ENCODE assay signal across 12 cellular contexts in genomic region chr3:188792788-188793187, GRCh38.
DNase-seq lines count a peak whose midpoint lies in the region; ATAC-seq, FAIRE-seq and TF ChIP-seq lines count a peak whose summit lies in the region.
"Had no signal": no experiment of that assay in that cellular context is flagged by ENCODE, and none has a peak within 500 bp of the region (broad histone marks: within the 10 kb centered on the region; RNA-seq: fewer than 3 reads in every experiment).

No MANE protein-coding gene starts in this region.

- no peak overlapping the region for H3K4me2 ChIP-seq in HepG2 (ENCODE audit: low read depth, low read length)

- no peak for TF ChIP-seq EP300 in HepG2 (IDR thresholded peaks at IDR 0.05; ENCODE audit: low read depth in 2 of 2, low read length in 2 of 2)
- no peak for TF ChIP-seq EP300 in HepG2 (CRISPR knock-in tag; IDR thresholded peaks at IDR 0.05; ENCODE audit: borderline replicate concordance)
- TF ChIP-seq EP300 in stomach (IDR thresholded peaks at IDR 0.05), result no peak

- peaks cover 6% of the 10 kb centered on the region for H3K4me1 Mint-ChIP-seq in stimulated activated naive CD8-positive, alpha-beta T cell treated with anti-CD3 and anti-CD28 coated beads, Interleukin-15, amount 100 ng/mL, for 72 hours
- no peaks in the 10 kb centered on the region for H3K4me1 Mint-ChIP-seq in central memory CD8-positive, alpha-beta T cell

- no peaks in the 10 kb centered on the region for H4K20me1 ChIP-seq in HepG2 (ENCODE audit: insufficient read depth, low read length)

- intact Hi-C loops in HepG2 (cut with micrococcal nuclease; ENCODE audit: unreplicated experiment), result no loop called here
- intact Hi-C loops in stomach (cut with DNase I; ENCODE audit: low total_unique reads), result no loop called here

- H3K79me2 ChIP-seq in HepG2 (ENCODE audit: insufficient read depth, low read length), result no peaks in the 10 kb centered on the region

- H3K4me3 ChIP-seq in HepG2 (replicated peaks in 1 of 3; ENCODE audit: insufficient read depth in 1 of 3, low read depth in 2 of 3, low read length in 3 of 3), result no peak overlapping the region
- no peak overlapping the region for H3K4me3 ChIP-seq in stomach
- H3K4me3 ChIP-seq in small intestine (ENCODE audit: low read depth in 1 of 2, low read length in 2 of 2), result no peak overlapping the region
- H3K4me3 ChIP-seq: suprapubic skin had no signal

- in situ Hi-C loops in HepG2 (cut with HindIII; ENCODE audit: extremely low pct_ligation_motif_present, low pct_unique_long_range_greater_than_20kb), result no loop called here

- H3K9ac ChIP-seq in HepG2 (ENCODE audit: insufficient read depth, low read depth, low read length), result no peak overlapping the region

- BruUV-seq in HepG2 (replicated peaks; lab: Mats Ljungman, UMichigan), result no TSS peak

- WGBS in HepG2 (ENCODE audit: low lambda C conversion rate), result 93% methylated on average over 6 of the region's 6 CpGs
- 63 to 84% (median 76%) methylated on average over 6 of the region's 6 CpGs for WGBS in stomach, 5 donors
- 76 to 95% (median 89%) methylated on average over 6 of the region's 6 CpGs for WGBS in small intestine, 3 donors

- no peak for ATAC-seq in stimulated activated naive CD8-positive, alpha-beta T cell treated with anti-CD3 and anti-CD28 coated beads, Interleukin-15, amount 100 ng/mL, for 72 hours
- no peak for ATAC-seq in stimulated activated naive CD8-positive, alpha-beta T cell treated with anti-CD3 and anti-CD28 coated beads, Interleukin-15, Interleukin-2, amounts not matched to agents 100 U/mL and 50 U/mL, for 24 hours
- no peak for ATAC-seq in central memory CD8-positive, alpha-beta T cell (replicated peaks; ENCODE audit: extremely low read depth, poor library complexity, severe bottlenecking)
- ATAC-seq in HepG2 (peak; percentile 88), HG02642 (IDR thresholded peaks at IDR 0.05; ENCODE audit: poor library complexity, unreplicated experiment) (no peak)

- H3K36me3 ChIP-seq in HepG2 (replicated peaks in 1 of 2; ENCODE audit: control insufficient read depth in 1 of 2, insufficient read depth in 2 of 2, low read length in 2 of 2), result 0 out of 5 replicates have a peak, but pooled peaks cover 0 to 3% of the 10 kb centered on the region in 2 experiments
- H3K36me3 ChIP-seq in stomach, result peaks cover 0 to 5% (median 2%) of the 10 kb centered on the region in 4 donors
- H3K36me3 ChIP-seq in small intestine (ENCODE audit: control insufficient read depth in 2 of 2, insufficient read depth in 2 of 2, low read length in 2 of 2), result peaks cover 0 to 3% of the 10 kb centered on the region in 2 donors
- H3K36me3 ChIP-seq: suprapubic skin had no signal

- no peak for DNase-seq in stimulated activated naive CD8-positive, alpha-beta T cell treated with anti-CD3 and anti-CD28 coated beads, Interleukin-15, amount 100 ng/mL, for 72 hours
- no peak for DNase-seq in stimulated activated naive CD8-positive, alpha-beta T cell treated with anti-CD3 and anti-CD28 coated beads, Interleukin-15, Interleukin-2, amounts not matched to agents 100 U/mL and 50 U/mL, for 24 hours
- DNase-seq in central memory CD8-positive, alpha-beta T cell (ENCODE audit: low spot score in 2 of 2), result no peak
- DNase-seq in HepG2 (ENCODE audit: low spot score) (peak; percentile 9), stomach (no peak), small intestine (no peak), SKM-1 (lab: John Stamatoyannopoulos, UW; ENCODE audit: unreplicated experiment) (no peak)
- DNase-seq: Calu3, NCI-H187 treated with DMSO at 0.1 percent for 48 hours had no signal

- POLR2A ChIA-PET in HepG2 (lab: Yijun Ruan, JAX), result no interaction called here

- H3K4me1 ChIP-seq in HepG2 (ENCODE audit: insufficient read depth, low read length) (peaks cover 11% of the 10 kb centered on the region), stomach (peaks cover 0 to 36% (median 20%) of the 10 kb centered on the region in 4 donors), small intestine (ENCODE audit: control insufficient read depth in 2 of 2, insufficient read depth in 1 of 2, low read depth in 1 of 2, low read length in 1 of 2) (peaks cover 0 to 3% of the 10 kb centered on the region in 2 donors)
- H3K4me1 ChIP-seq: suprapubic skin had no signal

- no peak overlapping the region for H3K4me3 Mint-ChIP-seq in stimulated activated naive CD8-positive, alpha-beta T cell treated with anti-CD3 and anti-CD28 coated beads, Interleukin-15, amount 100 ng/mL, for 72 hours
- no peak overlapping the region for H3K4me3 Mint-ChIP-seq in central memory CD8-positive, alpha-beta T cell
- H3K4me3 Mint-ChIP-seq: T-helper 1 cell treated with Interleukin-12 subunit alpha and Interleukin-12 subunit beta and Interleukin-4 antibody, amounts not matched to agents 30 μg/mL and 1 μg/mL, for 36 hours had no signal

- H2AFZ ChIP-seq in HepG2 (ENCODE audit: low read length), result no peak overlapping the region

- CTCF ChIA-PET in HepG2 (lab: Yijun Ruan, JAX; ENCODE audit: low intra/inter-chr PET ratio, low total read pairs), result no interaction called here

- H3K36me3 Mint-ChIP-seq in central memory CD8-positive, alpha-beta T cell (ENCODE audit: insufficient read depth), result peaks cover 5% of the 10 kb centered on the region

- TF ChIP-seq CTCF in HepG2 (CRISPR knock-in tag; IDR thresholded peaks at IDR 0.05), result peak; percentile 36; the same call in 1 of the 2 replicates
- no peak for TF ChIP-seq CTCF in stomach (IDR thresholded peaks at IDR 0.05)

- TF ChIP-seq POLR2A in HepG2 (IDR thresholded peaks at IDR 0.05; ENCODE audit: insufficient read depth in 1 of 2, low read depth in 2 of 2, low read length in 2 of 2) (no peak), stomach (IDR thresholded peaks at IDR 0.05) (no peak)

- H3K27ac Mint-ChIP-seq in stimulated activated naive CD8-positive, alpha-beta T cell treated with anti-CD3 and anti-CD28 coated beads, Interleukin-15, amount 100 ng/mL, for 72 hours, result peak overlapping the region; percentile 13 to 36
- H3K27ac Mint-ChIP-seq in central memory CD8-positive, alpha-beta T cell (ENCODE audit: low read depth), result peak overlapping the region; percentile 14
- H3K27ac Mint-ChIP-seq: T-helper 1 cell treated with Interleukin-12 subunit alpha and Interleukin-12 subunit beta and Interleukin-4 antibody, amounts not matched to agents 30 μg/mL and 1 μg/mL, for 36 hours had no signal

- no peak overlapping the region for H3K27ac ChIP-seq in HepG2 (ENCODE audit: extremely low read length, insufficient read depth, low read length)
- peak overlapping the region in 1 of 5 donors; percentile 54 for H3K27ac ChIP-seq in stomach
- H3K27ac ChIP-seq in small intestine (ENCODE audit: low read depth in 1 of 2, low read length in 1 of 2), result no peak overlapping the region
- H3K27ac ChIP-seq: suprapubic skin had no signal

- peak; percentile 40; the same call in 1 of the 2 replicates for TF ChIP-seq RAD21 in HepG2 (CRISPR knock-in tag; IDR thresholded peaks at IDR 0.05)

- H3K27me3 ChIP-seq in HepG2 (ENCODE audit: control insufficient read depth in 1 of 2, insufficient read depth in 2 of 2, low read length in 2 of 2), result no peaks in the 10 kb centered on the region
- no peaks in the 10 kb centered on the region for H3K27me3 ChIP-seq in stomach
- no peaks in the 10 kb centered on the region for H3K27me3 ChIP-seq in small intestine (ENCODE audit: control insufficient read depth in 2 of 2, insufficient read depth in 2 of 2, low read length in 2 of 2)
- H3K27me3 ChIP-seq: suprapubic skin had no signal

- H3K27me3 Mint-ChIP-seq in stimulated activated naive CD8-positive, alpha-beta T cell treated with anti-CD3 and anti-CD28 coated beads, Interleukin-15, amount 100 ng/mL, for 72 hours, result no peaks in the 10 kb centered on the region
- no peaks in the 10 kb centered on the region for H3K27me3 Mint-ChIP-seq in central memory CD8-positive, alpha-beta T cell

- H3K9me3 ChIP-seq in HepG2 (ENCODE audit: low read length) (no peaks in the 10 kb centered on the region), stomach (no peaks in the 10 kb centered on the region), small intestine (ENCODE audit: control insufficient read depth, low read depth) (no peaks in the 10 kb centered on the region)
- H3K9me3 ChIP-seq: suprapubic skin had no signal

- FAIRE-seq in HepG2 (lab: Jason Lieb, UNC) (no peak), small intestine (lab: Jason Lieb, UNC) (no peak)

- H3K9me3 Mint-ChIP-seq in stimulated activated naive CD8-positive, alpha-beta T cell treated with anti-CD3 and anti-CD28 coated beads, Interleukin-15, amount 100 ng/mL, for 72 hours, result no peaks in the 10 kb centered on the region
- no peaks in the 10 kb centered on the region for H3K9me3 Mint-ChIP-seq in central memory CD8-positive, alpha-beta T cell
- H3K9me3 Mint-ChIP-seq: T-helper 1 cell treated with Interleukin-12 subunit alpha and Interleukin-12 subunit beta and Interleukin-4 antibody, amounts not matched to agents 30 μg/mL and 1 μg/mL, for 36 hours had no signal

TF ChIP-seq in HepG2, 621 proteins besides CTCF, POLR2A, EP300 and RAD21:
- TF ChIP-seq ZSCAN25 (CRISPR knock-in tag; IDR thresholded peaks at IDR 0.05) (no peak), SMC3 (IDR thresholded peaks at IDR 0.05; ENCODE audit: low read length) (peak; percentile 24), HOXA3 (CRISPR knock-in tag; IDR thresholded peaks at IDR 0.05) (no peak), HIVEP1 (CRISPR knock-in tag; IDR thresholded peaks at IDR 0.05) (no peak), STAG1 (CRISPR knock-in tag; IDR thresholded peaks at IDR 0.05) (peak; percentile 55), KDM2A (CRISPR knock-in tag; IDR thresholded peaks at IDR 0.05; ENCODE audit: borderline replicate concordance, low read depth) (no peak), ELF4 (CRISPR knock-in tag; IDR thresholded peaks at IDR 0.05; ENCODE audit: borderline replicate concordance) (no peak)
